ENCODE assay signal across 12 cellular contexts in the genomic region with DNA sequence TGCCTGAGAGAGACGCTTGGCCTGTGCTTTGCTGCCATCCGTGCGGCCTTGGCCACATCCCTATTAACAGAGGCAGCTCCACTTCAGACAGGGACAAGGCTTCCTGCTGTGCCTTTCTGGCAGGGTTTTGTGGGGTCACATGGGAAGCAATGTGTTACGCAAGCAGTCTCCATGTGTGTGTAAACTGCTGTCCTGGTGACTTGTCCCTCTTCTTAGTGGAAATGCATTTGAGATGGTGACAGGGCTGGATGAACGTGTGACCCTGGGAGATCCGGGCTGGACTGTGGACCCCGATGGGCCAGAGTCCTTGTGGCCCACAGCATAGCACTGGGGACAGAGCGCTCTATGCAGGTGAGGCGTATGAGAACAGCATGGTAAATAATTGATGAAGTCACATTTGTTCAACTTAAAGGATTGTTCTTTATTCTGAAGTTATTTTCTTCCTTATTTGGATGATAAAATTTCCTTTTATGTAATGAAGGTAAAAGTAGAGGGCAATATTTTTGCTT. TPM values are rescaled to one million over a fixed set of nuclear protein-coding genes. Genes with fewer than 3 reads are reported as not detected.
DNase-seq lines count a peak whose midpoint lies in the region; ATAC-seq and TF ChIP-seq lines count a peak whose summit lies in the region.
"Had no signal": no experiment of that assay in that cellular context is flagged by ENCODE, and none has a peak within 500 bp of the region (broad histone marks: within the 10 kb centered on the region; RNA-seq: fewer than 3 reads in every experiment).

No MANE protein-coding gene starts in this region.

- peaks cover 48% of the 10 kb centered on the region for H3K36me3 Mint-ChIP-seq in activated CD8-positive, alpha-beta T cell treated with anti-CD3 and anti-CD28 coated beads for 36 hours (ENCODE audit: low read depth)

- peak overlapping the region; percentile 59 for H3K27ac Mint-ChIP-seq in activated CD8-positive, alpha-beta T cell treated with anti-CD3 and anti-CD28 coated beads for 36 hours

- ATAC-seq in activated CD8-positive, alpha-beta T cell treated with anti-CD3 and anti-CD28 coated beads for 36 hours: no peak
- ATAC-seq in left ventricle myocardium superior (peak; percentile 94), HG03196 (IDR thresholded peaks at IDR 0.05; ENCODE audit: unreplicated experiment) (no peak)

- H3K9me3 ChIP-seq in sigmoid colon: no peaks in the 10 kb centered on the region
- no peaks in the 10 kb centered on the region for H3K9me3 ChIP-seq in MM.1S (replicated peaks; ENCODE audit: insufficient read depth, low read length)
- H3K9me3 ChIP-seq in smooth muscle cell (replicated peaks; ENCODE audit: low read depth): no peaks in the 10 kb centered on the region

- no peak overlapping the region for H3K4me3 Mint-ChIP-seq in activated CD8-positive, alpha-beta T cell treated with anti-CD3 and anti-CD28 coated beads for 36 hours
- H3K4me3 Mint-ChIP-seq: H9 had no signal

- POLR2A ChIA-PET in activated CD8-positive, alpha-beta T cell treated with anti-CD3 and anti-CD28 coated beads for 36 hours (lab: Charles Lee): no interaction called here

- H3K27ac ChIP-seq in sigmoid colon (peak overlapping the region; percentile 34 to 77 (median 63)), MM.1S (ENCODE audit: low read length) (no peak overlapping the region), smooth muscle cell (ENCODE audit: low read depth) (no peak overlapping the region)

- CTCF ChIA-PET in activated CD8-positive, alpha-beta T cell treated with anti-CD3 and anti-CD28 coated beads for 36 hours (lab: Charles Lee): no interaction called here

- H3F3A ChIP-seq in MM.1S (ENCODE audit: insufficient read depth, low read length) (no peaks in the 10 kb centered on the region), smooth muscle cell (ENCODE audit: low read depth) (no peaks in the 10 kb centered on the region)

- H3K4me1 ChIP-seq in sigmoid colon: peaks cover 0 to 25% (median 4%) of the 10 kb centered on the region in 4 donors
- H3K4me1 ChIP-seq in MM.1S (ENCODE audit: low read length): no peaks in the 10 kb centered on the region
- no peaks in the 10 kb centered on the region for H3K4me1 ChIP-seq in smooth muscle cell (ENCODE audit: low read depth)

- H3K9me2 ChIP-seq in MM.1S (replicated peaks; ENCODE audit: insufficient read depth, low read length): no peaks in the 10 kb centered on the region

- TF ChIP-seq CTCF in activated CD8-positive, alpha-beta T cell treated with anti-CD3 and anti-CD28 coated beads for 36 hours (IDR thresholded peaks at IDR 0.05): no peak
- TF ChIP-seq CTCF in sigmoid colon (IDR thresholded peaks at IDR 0.05) (no peak), MM.1S (IDR thresholded peaks at IDR 0.05; ENCODE audit: low read length) (no peak), smooth muscle cell (IDR thresholded peaks at IDR 0.05; ENCODE audit: borderline replicate concordance, insufficient read depth, poor library complexity, severe bottlenecking) (no peak)

- TF ChIP-seq EP300 in sigmoid colon (IDR thresholded peaks at IDR 0.05): no peak

- H3K9ac ChIP-seq in MM.1S (ENCODE audit: low read length) (no peak overlapping the region), smooth muscle cell (ENCODE audit: low read depth) (no peak overlapping the region)

- H3K27me3 Mint-ChIP-seq in activated CD8-positive, alpha-beta T cell treated with anti-CD3 and anti-CD28 coated beads for 36 hours: no peaks in the 10 kb centered on the region

- DNase-seq in HCEC 1CT (peak; percentile 41), left ventricle myocardium superior (peak; percentile 83), sigmoid colon (peak; percentile 90), NCI-H1417 (lab: John Stamatoyannopoulos, UW) (no peak), MM.1S (no peak), smooth muscle cell (lab: John Stamatoyannopoulos, UW; ENCODE audit: unreplicated experiment) (no peak)
- no peak for DNase-seq in activated CD8-positive, alpha-beta T cell treated with anti-CD3 and anti-CD28 coated beads for 36 hours
- DNase-seq: activated effector memory CD4-positive, alpha-beta T cell treated with anti-CD3 and anti-CD28 coated beads, Interleukin-2, amount 50 U/mL, for 16 hours; DMS79 treated with DMSO at 0.1 percent for 48 hours; H9; NCI-H2171 treated with DMSO at 0.1 percent for 48 hours had no signal

- H3K4me2 ChIP-seq in MM.1S (ENCODE audit: low read depth, low read length) (no peak overlapping the region), smooth muscle cell (no peak overlapping the region)

- H2AFZ ChIP-seq in MM.1S (ENCODE audit: low read length): no peak overlapping the region
- H2AFZ ChIP-seq in smooth muscle cell (ENCODE audit: low read depth): no peak overlapping the region

- H3K79me2 ChIP-seq in MM.1S (ENCODE audit: low read length): no peaks in the 10 kb centered on the region
- no peaks in the 10 kb centered on the region for H3K79me2 ChIP-seq in smooth muscle cell (ENCODE audit: low read depth)

- no peaks in the 10 kb centered on the region for H3K27me3 ChIP-seq in sigmoid colon
- no peaks in the 10 kb centered on the region for H3K27me3 ChIP-seq in MM.1S (replicated peaks; ENCODE audit: insufficient read depth, low read length)
- H3K27me3 ChIP-seq in smooth muscle cell (ENCODE audit: low read depth): no peaks in the 10 kb centered on the region

- intact Hi-C loops in activated CD8-positive, alpha-beta T cell treated with anti-CD3 and anti-CD28 coated beads for 36 hours (cut with micrococcal nuclease): no loop called here
- intact Hi-C loops in left ventricle myocardium superior (cut with micrococcal nuclease): no loop called here
- intact Hi-C loops in sigmoid colon (cut with DNase I): no loop called here

- H3K9me3 Mint-ChIP-seq in activated CD8-positive, alpha-beta T cell treated with anti-CD3 and anti-CD28 coated beads for 36 hours: no peaks in the 10 kb centered on the region
- H3K9me3 Mint-ChIP-seq: H9 had no signal

- H3K4me1 Mint-ChIP-seq in activated CD8-positive, alpha-beta T cell treated with anti-CD3 and anti-CD28 coated beads for 36 hours (ENCODE audit: low read depth): peaks cover 6% of the 10 kb centered on the region
- H3K4me1 Mint-ChIP-seq: H9 had no signal

- no peaks in the 10 kb centered on the region for H4K20me1 ChIP-seq in MM.1S (ENCODE audit: insufficient read depth, low read length)
- peaks cover 60% of the 10 kb centered on the region for H4K20me1 ChIP-seq in smooth muscle cell (ENCODE audit: low read depth)

- whole genome bisulfite sequencing in sigmoid colon, 2 donors: 85 to 91% methylated on average over 9 of the region's 9 CpGs
- 95% methylated on average over 9 of the region's 9 CpGs for WGBS in smooth muscle cell (ENCODE audit: low lambda C conversion rate)

- TF ChIP-seq POLR2A in sigmoid colon (IDR thresholded peaks at IDR 0.05): no peak

- H3K4me3 ChIP-seq in sigmoid colon (no peak overlapping the region), MM.1S (ENCODE audit: low read length) (no peak overlapping the region), smooth muscle cell (no peak overlapping the region)

- H3K36me3 ChIP-seq in sigmoid colon (peaks cover 29 to 62% (median 33%) of the 10 kb centered on the region in 4 donors), MM.1S (replicated peaks; ENCODE audit: insufficient read depth, low read length) (no peaks in the 10 kb centered on the region; the same call in 1 of the 2 replicates), smooth muscle cell (ENCODE audit: low read depth) (peaks cover 5% of the 10 kb centered on the region)

RNA-seq across cellular contexts. Expression of gene ASB1, which starts 23.2 kb away (rescaled TPM):
- 10 to 100 TPM; 39.8 to 48.1 TPM for total RNA-seq in activated CD8-positive, alpha-beta T cell treated with anti-CD3 and anti-CD28 coated beads for 36 hours
- total RNA-seq in left ventricle myocardium superior (60.2 TPM), sigmoid colon (10 to 100 TPM; 13.6 to 36.0 (median 15.3) TPM), smooth muscle cell (10.9 and 24.8 TPM in 2 replicates)
- polyA plus RNA-seq in sigmoid colon (10 to 100 TPM in 1 of 3 donors, 1 to 10 TPM in 2; 3.5 to 20.2 (median 6.0) TPM), smooth muscle cell (27.3 and 37.5 TPM in 2 replicates)

Comparison
In these comparisons a context has a peak if more than half of its experiments do, and no peak if none do; other contexts are left out.
1. DNase-seq: peak in HCEC 1CT (single experiment), left ventricle myocardium superior (single experiment) and sigmoid colon (single experiment); none in activated CD8-positive, alpha-beta T cell treated with anti-CD3 and anti-CD28 coated beads for 36 hours (single experiment), NCI-H1417 (0 of 3), MM.1S (single experiment) and smooth muscle cell (single experiment).
2. H3K27ac ChIP-seq: peak in sigmoid colon (4 of 4); none in MM.1S (single experiment) and smooth muscle cell (single experiment).